Comparison of ENCODE assay signal across 9 cellular contexts in the genomic region with DNA sequence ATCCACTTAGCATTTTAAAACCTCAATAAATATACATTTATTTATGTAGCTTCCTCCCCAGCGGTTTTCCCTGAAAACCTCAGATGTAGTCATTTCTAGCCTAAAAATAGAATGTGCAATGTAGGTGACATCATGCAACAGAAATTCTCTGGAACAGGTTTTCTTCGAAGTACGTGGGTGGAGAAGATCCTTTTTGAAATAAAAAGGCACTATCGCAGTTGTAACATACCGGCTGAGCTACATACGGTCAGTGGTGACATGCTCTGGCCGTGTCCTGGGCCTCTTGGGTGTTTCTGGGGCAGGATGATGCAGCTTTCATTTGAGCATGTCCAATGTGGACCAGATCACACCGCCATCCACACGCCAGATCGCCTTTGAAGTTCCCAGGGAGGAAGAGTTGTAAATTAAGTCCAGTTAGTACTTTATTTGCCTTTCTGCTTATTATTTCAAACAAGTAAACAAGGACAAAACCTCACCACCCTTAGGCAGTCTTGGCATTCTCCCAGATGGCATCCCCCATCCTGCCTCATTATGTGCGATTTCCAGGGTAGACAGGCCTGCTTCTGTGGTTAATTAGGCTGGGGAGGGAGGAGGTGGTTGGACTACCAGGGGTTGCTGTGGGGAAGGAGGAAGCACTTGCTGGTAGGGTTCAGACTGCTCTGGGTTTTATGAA.
DNase-seq lines count a peak whose midpoint lies in the region; ATAC-seq, FAIRE-seq and TF ChIP-seq lines count a peak whose summit lies in the region.
"Had no signal": no experiment of that assay in that cellular context is flagged by ENCODE, and none has a peak within 500 bp of the region (broad histone marks: within the 10 kb centered on the region; RNA-seq: fewer than 3 reads in every experiment).

No MANE protein-coding gene starts in this region.

- H3K36me3 ChIP-seq in K562 (ENCODE audit: control insufficient read depth, insufficient read depth, low read length), result no peaks in the 10 kb centered on the region

- TF ChIP-seq EP300 in K562 (IDR thresholded peaks at IDR 0.05; ENCODE audit: low read length), result peak; percentile 72; the same call in 1 of the 2 replicates

- H3K27me3 ChIP-seq in K562 (ENCODE audit: control insufficient read depth in 2 of 2, insufficient read depth in 2 of 2, low read length in 2 of 2), result peaks cover 13 to 18% of the 10 kb centered on the region in 2 experiments; a peak in 4 of 5 replicates

- no peaks in the 10 kb centered on the region; the same call in 1 of the 2 replicates for H4K20me1 ChIP-seq in K562 (replicated peaks; ENCODE audit: control insufficient read depth, insufficient read depth, low read length)

- ATAC-seq in K562 (peak; percentile 80), GM19035 (IDR thresholded peaks at IDR 0.05; ENCODE audit: unreplicated experiment) (no peak), HG03378 (IDR thresholded peaks at IDR 0.05; ENCODE audit: unreplicated experiment) (no peak), HG03460 (IDR thresholded peaks at IDR 0.05; ENCODE audit: unreplicated experiment) (no peak)

- TF ChIP-seq RAD21 in K562 (CRISPR knock-in tag; conservative IDR thresholded peaks at IDR 0.05 in 1 of 2, IDR thresholded peaks at IDR 0.05 in 1 of 2), result no peak

- peak overlapping the region in 1 of 2 experiments; percentile 33; a peak in 1 of 4 replicates for H3K9ac ChIP-seq in K562 (ENCODE audit: insufficient read depth in 1 of 2, low read depth in 2 of 2, low read length in 2 of 2)

- POLR2A ChIA-PET in K562 (lab: Yijun Ruan, JAX), result interaction anchor here (0.5 to 1.0 kb wide), 3 partner anchors 161 to 1007 kb away, joined by 3 read pairs; no protein-coding TSS in a partner anchor

- H3K9me3 ChIP-seq in K562 (replicated peaks; ENCODE audit: control insufficient read depth, insufficient read depth, low read depth, low read length), result no peaks in the 10 kb centered on the region

- intact Hi-C loops in K562 (cut with micrococcal nuclease), result no loop called here

- 4% methylated on average over 11 of the region's 11 CpGs for WGBS in K562 (ENCODE audit: insufficient coverage, low coverage, missing lambda C conversion rate)

- no peak for TF ChIP-seq CTCF in K562 (IDR thresholded peaks at IDR 0.05 in 2 of 3, conservative IDR thresholded peaks at IDR 0.05 in 1 of 3; ENCODE audit: insufficient read depth in 2 of 3, low read depth in 1 of 3, low read length in 3 of 3)

- H3K9me1 ChIP-seq in K562 (ENCODE audit: control insufficient read depth, insufficient read depth, low read length), result no peaks in the 10 kb centered on the region

- in situ Hi-C loops in K562 (cut with MboI), result no loop called here

- no TSS peak for BruUV-seq in K562 (replicated peaks; lab: Mats Ljungman, UMichigan)

- peak; percentile 78 for FAIRE-seq in K562 (lab: Jason Lieb, UNC)

- H3K79me2 ChIP-seq in K562 (ENCODE audit: control insufficient read depth, insufficient read depth, low read length), result no peaks in the 10 kb centered on the region

- peaks cover 3 to 14% of the 10 kb centered on the region in 2 experiments; a peak in 4 of 5 replicates for H3K4me1 ChIP-seq in K562 (replicated peaks in 1 of 2; ENCODE audit: control insufficient read depth in 2 of 2, insufficient read depth in 2 of 2, low read length in 2 of 2)

- H3K27ac ChIP-seq in K562 (ENCODE audit: extremely low read depth, low read depth, low read length), result peak overlapping the region; percentile 55

- peak overlapping the region; percentile 64 for H3K4me2 ChIP-seq in K562 (ENCODE audit: insufficient read depth, low read length)

- CTCF ChIA-PET in K562 (lab: Yijun Ruan, JAX; ENCODE audit: low intra/inter-chr PET ratio), result no interaction called here

- H2AFZ ChIP-seq in K562 (ENCODE audit: low read depth, low read length), result peak overlapping the region; percentile 54

- peak; percentile 82 for DNase-seq in activated CD8-positive, alpha-beta memory T cell treated with anti-CD3 and anti-CD28 coated beads for 24 hours
- no peak for DNase-seq in activated CD8-positive, alpha-beta memory T cell treated with anti-CD3 and anti-CD28 coated beads, Interleukin-2, amount 50 U/mL, for 4 hours
- peak; percentile 66 for DNase-seq in NCI-H748 (lab: John Stamatoyannopoulos, UW; ENCODE audit: unreplicated experiment)
- peak; percentile 56 to 79 (median 70) for DNase-seq in K562 (ENCODE audit: extremely low read depth in 1 of 4, low spot score in 3 of 4)
- DNase-seq in retina, result peak; percentile 62
- DNase-seq: activated B cell treated with CpG ODN at 0.5 μM for 24 hours had no signal

- H3K4me3 ChIP-seq in K562, result no peak overlapping the region

- no peak for TF ChIP-seq POLR2A in K562 (conservative IDR thresholded peaks at IDR 0.05)

TF ChIP-seq in K562, 482 proteins besides CTCF, POLR2A, EP300 and RAD21 (continues in another document):
- TF ChIP-seq GTF2E2 (tag; IDR thresholded peaks at IDR 0.05) (no peak), HMG20B (CRISPR knock-in tag; IDR thresholded peaks at IDR 0.05) (no peak), ZNF134 (CRISPR knock-in tag; conservative IDR thresholded peaks at IDR 0.05) (no peak), HDAC3 (IDR thresholded peaks at IDR 0.05; ENCODE audit: borderline replicate concordance, partially characterized antibody) (no peak), SREBF1 (IDR thresholded peaks at IDR 0.05; ENCODE audit: borderline replicate concordance, low read depth, low read length) (no peak; the same call in 1 of the 2 replicates), ZNF263 (CRISPR knock-in tag; IDR thresholded peaks at IDR 0.05; ENCODE audit: borderline replicate concordance) (no peak), FOXA3 (CRISPR knock-in tag; conservative IDR thresholded peaks at IDR 0.05 in 1 of 2, IDR thresholded peaks at IDR 0.05 in 1 of 2) (0 out of 4 replicates have a peak, but pooled peaks of 1 of the 2 experiments have one; percentile 18), ZBTB11 (CRISPR knock-in tag; IDR thresholded peaks at IDR 0.05) (no peak), ZNF277 (CRISPR knock-in tag; IDR thresholded peaks at IDR 0.05; ENCODE audit: borderline replicate concordance) (no peak), TEAD4 (IDR thresholded peaks at IDR 0.05; ENCODE audit: low read length) (peak; percentile 80), TEAD4 (CRISPR knock-in tag; IDR thresholded peaks at IDR 0.05; ENCODE audit: borderline replicate concordance) (no peak), ATF7 (IDR thresholded peaks at IDR 0.05) (peak; percentile 96)
- TF ChIP-seq, protein P1, sequence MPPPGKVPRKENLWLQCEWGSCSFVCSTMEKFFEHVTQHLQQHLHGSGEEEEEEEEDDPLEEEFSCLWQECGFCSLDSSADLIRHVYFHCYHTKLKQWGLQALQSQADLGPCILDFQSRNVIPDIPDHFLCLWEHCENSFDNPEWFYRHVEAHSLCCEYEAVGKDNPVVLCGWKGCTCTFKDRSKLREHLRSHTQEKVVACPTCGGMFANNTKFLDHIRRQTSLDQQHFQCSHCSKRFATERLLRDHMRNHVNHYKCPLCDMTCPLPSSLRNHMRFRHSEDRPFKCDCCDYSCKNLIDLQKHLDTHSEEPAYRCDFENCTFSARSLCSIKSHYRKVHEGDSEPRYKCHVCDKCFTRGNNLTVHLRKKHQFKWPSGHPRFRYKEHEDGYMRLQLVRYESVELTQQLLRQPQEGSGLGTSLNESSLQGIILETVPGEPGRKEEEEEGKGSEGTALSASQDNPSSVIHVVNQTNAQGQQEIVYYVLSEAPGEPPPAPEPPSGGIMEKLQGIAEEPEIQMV (tag; conservative IDR thresholded peaks at IDR 0.05; ENCODE audit: low read depth), result no peak
- TF ChIP-seq, protein P2, sequence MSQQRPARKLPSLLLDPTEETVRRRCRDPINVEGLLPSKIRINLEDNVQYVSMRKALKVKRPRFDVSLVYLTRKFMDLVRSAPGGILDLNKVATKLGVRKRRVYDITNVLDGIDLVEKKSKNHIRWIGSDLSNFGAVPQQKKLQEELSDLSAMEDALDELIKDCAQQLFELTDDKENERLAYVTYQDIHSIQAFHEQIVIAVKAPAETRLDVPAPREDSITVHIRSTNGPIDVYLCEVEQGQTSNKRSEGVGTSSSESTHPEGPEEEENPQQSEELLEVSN (IDR thresholded peaks at IDR 0.05; ENCODE audit: borderline replicate concordance in 1 of 2, extremely low read depth in 1 of 2, insufficient read depth in 1 of 2, insufficient read length in 1 of 2, low read depth in 1 of 2, low read length in 1 of 2, poor library complexity in 1 of 2, severe bottlenecking in 1 of 2), result peak in 1 of 2 experiments; percentile 21
